ENCODE assay signal across 8 cellular contexts in genomic region chr16:1474796-1475551, GRCh38. TPM values are rescaled to one million over a fixed set of nuclear protein-coding genes. Genes with fewer than 3 reads are reported as not detected.
DNase-seq lines count a peak whose midpoint lies in the region; ATAC-seq lines count a peak whose summit lies in the region.

TSS of gene CLCN7 (minus strand) at chr16:1475028. CDS start at chr16:1474974, 54 bp downstream.

- peak; percentile 86 for ATAC-seq in GM19023 (IDR thresholded peaks at IDR 0.05; ENCODE audit: unreplicated experiment)
- peak; percentile 72 for ATAC-seq in HG03196 (IDR thresholded peaks at IDR 0.05; ENCODE audit: unreplicated experiment)
- peak; percentile 91 for ATAC-seq in left lobe of liver

- DNase-seq in AG20443 (ENCODE audit: low spot score): peak; percentile 99
- peak; percentile 73 for DNase-seq in NCI-H460 (ENCODE audit: extremely low read depth, low read depth)
- DNase-seq in activated CD4-positive, alpha-beta T cell treated with anti-CD3 and anti-CD28 coated beads, Interleukin-2, amount 50 U/mL, for 1 hour: peak; percentile 80
- peak; percentile 51 for DNase-seq in cortex of kidney (lab: John Stamatoyannopoulos, UW)
- peak; percentile 94 for DNase-seq in left lobe of liver (ENCODE audit: low spot score)
- DNase-seq in stimulated activated CD4-positive, alpha-beta T cell treated with anti-CD3 and anti-CD28 coated beads, Interleukin-2, amount 100 ng/mL, for 24 hours: peak; percentile 90 to 92

RNA-seq across cellular contexts. Expression of gene CLCN7, which starts in this region (rescaled TPM):
- total RNA-seq in NCI-H460 (2014; rRNA removed; shearing (Covaris generic)): 62.0 and 67.0 TPM in 2 replicates
- 79.3 and 97.3 TPM in 2 replicates for polyA plus RNA-seq in NCI-H460 (2014; cell fraction: nucleus; rRNA removed)
- 51.9 TPM for total RNA-seq in left lobe of liver

Comparison
In these comparisons a context has a peak if more than half of its experiments do, and no peak if none do; other contexts are left out.
1. Peak in every context shown above with its lines: DNase-seq and ATAC-seq.